ENCODE assay signal across 11 cellular contexts in the genomic region with DNA sequence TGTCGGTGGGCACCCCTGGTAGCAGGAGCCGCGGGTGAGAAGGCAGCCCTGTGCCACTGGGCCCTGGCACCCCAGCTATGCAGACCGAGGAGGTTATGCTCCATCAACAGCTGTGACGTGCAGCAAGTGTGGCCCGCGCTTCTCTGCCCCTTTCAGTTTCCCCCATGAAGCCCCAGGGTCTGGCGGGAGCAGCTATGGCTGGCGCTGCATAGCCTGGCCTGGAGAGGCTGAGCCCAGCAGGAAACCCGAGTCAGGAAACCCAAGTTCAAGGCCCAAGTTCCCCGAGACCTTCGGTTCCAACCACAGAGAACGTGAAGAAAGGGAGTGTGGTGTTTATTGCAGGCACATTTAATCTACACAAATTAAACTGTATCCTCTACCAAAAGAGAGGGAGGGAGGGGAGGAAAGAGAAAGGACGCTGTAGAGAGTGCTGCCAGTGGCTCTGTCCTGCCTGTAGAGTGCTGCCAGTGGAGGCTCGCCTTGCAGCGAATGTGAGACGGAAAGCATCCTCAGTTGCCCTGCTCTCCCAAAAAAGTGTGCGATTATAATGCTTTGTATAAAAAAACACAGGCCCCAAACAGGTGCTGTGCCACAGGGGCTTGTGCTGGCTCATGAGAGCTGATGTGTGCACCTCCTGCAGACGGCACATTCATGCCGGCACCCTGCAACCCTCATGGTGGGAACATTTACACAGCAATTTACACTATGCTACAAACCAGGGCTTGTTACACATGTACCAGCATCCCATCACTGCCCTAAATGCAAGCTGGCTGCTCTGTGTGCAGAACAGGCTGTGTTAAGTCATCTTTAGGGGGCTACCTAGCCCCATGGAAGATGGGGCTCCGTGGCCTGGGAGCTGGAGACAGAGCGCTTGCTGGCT. TPM values are rescaled to one million over a fixed set of nuclear protein-coding genes. Genes with fewer than 3 reads are reported as not detected.
DNase-seq lines count a peak whose midpoint lies in the region; ATAC-seq, FAIRE-seq and TF ChIP-seq lines count a peak whose summit lies in the region.
"Had no signal": no experiment of that assay in that cellular context is flagged by ENCODE, and none has a peak within 500 bp of the region (broad histone marks: within the 10 kb centered on the region; RNA-seq: fewer than 3 reads in every experiment).

No MANE protein-coding gene starts in this region.

- peaks cover 12% of the 10 kb centered on the region for H3K4me1 Mint-ChIP-seq in activated B cell treated with CpG ODN at 0.5 μM for 24 hours

- intact Hi-C loops in activated B cell treated with CpG ODN at 0.5 μM for 24 hours (cut with micrococcal nuclease), result no loop called here

- POLR2A ChIA-PET in activated B cell treated with CpG ODN at 0.5 μM for 24 hours (lab: Charles Lee), result no interaction called here
- POLR2A ChIA-PET in RWPE1 (lab: Yijun Ruan, JAX; ENCODE audit: low non-redundant PET), result no interaction called here

- H3K36me3 Mint-ChIP-seq in activated B cell treated with CpG ODN at 0.5 μM for 24 hours (ENCODE audit: low read depth), result no peaks in the 10 kb centered on the region
- H3K36me3 Mint-ChIP-seq: brain had no signal

- H3K4me3 Mint-ChIP-seq in activated B cell treated with CpG ODN at 0.5 μM for 24 hours, result no peak overlapping the region
- H3K4me3 Mint-ChIP-seq: brain had no signal

- DNase-seq in CD1c-positive myeloid dendritic cell (ENCODE audit: extremely low spot score) (peak; percentile 57), H7 (peak; percentile 80), activated B cell treated with CpG ODN at 0.5 μM for 24 hours (no peak), iris pigment epithelial cell (ENCODE audit: low read depth) (peak; percentile 11), RWPE1 (ENCODE audit: low spot score) (no peak), H54 (ENCODE audit: insufficient read length, low spot score) (no peak), hippocampal formation (lab: John Stamatoyannopoulos, UW) (no peak), EL (no peak)

- TF ChIP-seq CTCF in activated B cell treated with CpG ODN at 0.5 μM for 24 hours (IDR thresholded peaks at IDR 0.05) (no peak), RWPE1 (conservative IDR thresholded peaks at IDR 0.05; ENCODE audit: low read depth) (no peak)

- H3K27ac ChIP-seq in RWPE1, result no peak overlapping the region

- H3K9me3 Mint-ChIP-seq in activated B cell treated with CpG ODN at 0.5 μM for 24 hours, result no peaks in the 10 kb centered on the region

- no peaks in the 10 kb centered on the region for H3K36me3 ChIP-seq in H7 (replicated peaks; ENCODE audit: control insufficient read depth, insufficient read depth, low read length)

- no peaks in the 10 kb centered on the region for H3K27me3 ChIP-seq in H7 (ENCODE audit: control insufficient read depth, insufficient read depth, low read length)

- no peak for TF ChIP-seq POLR2A in H54 (IDR thresholded peaks at IDR 0.05; ENCODE audit: low read depth, low read length)

- H3K27ac Mint-ChIP-seq in activated B cell treated with CpG ODN at 0.5 μM for 24 hours, result no peak overlapping the region

- CTCF ChIA-PET in activated B cell treated with CpG ODN at 0.5 μM for 24 hours (lab: Charles Lee) (no interaction called here), RWPE1 (lab: Yijun Ruan, JAX) (interaction anchor here (0.6 to 1.5 kb wide), 3 partner anchors 12 to 94 kb away, joined by 3 to 7 read pairs (median 5); no protein-coding TSS in a partner anchor)

- H3K27me3 Mint-ChIP-seq in activated B cell treated with CpG ODN at 0.5 μM for 24 hours, result peaks cover 9% of the 10 kb centered on the region

- no peak for FAIRE-seq in H54 (lab: Jason Lieb, UNC)
- FAIRE-seq: G401.6, islet of Langerhans had no signal

- H3K4me3 ChIP-seq in H7 (ENCODE audit: insufficient read depth, low read depth, low read length), result no peak overlapping the region

- ATAC-seq in activated B cell treated with CpG ODN at 0.5 μM for 24 hours (ENCODE audit: low read depth), result peak; percentile 50

RNA-seq across cellular contexts. Expression of gene POP4, which starts 16.3 kb away (rescaled TPM):
- total RNA-seq in H7 (2014; rRNA removed; shearing (Covaris generic)), result 63.5 and 69.1 TPM in 2 replicates
- 71.7 and 74.5 TPM in 2 replicates for total RNA-seq in activated B cell treated with CpG ODN at 0.5 μM for 24 hours

RNA-seq across cellular contexts. Expression of gene PLEKHF1, which starts 42.8 kb away (rescaled TPM):
- 12.9 and 19.4 TPM in 2 replicates for total RNA-seq in H7 (2014; rRNA removed; shearing (Covaris generic))
- 5.5 and 5.8 TPM in 2 replicates for total RNA-seq in activated B cell treated with CpG ODN at 0.5 μM for 24 hours

Comparison
In these comparisons a context has a peak if more than half of its experiments do, and no peak if none do; other contexts are left out.
1. DNase-seq: peak in CD1c-positive myeloid dendritic cell (single experiment), H7 (single experiment) and iris pigment epithelial cell (single experiment); none in activated B cell treated with CpG ODN at 0.5 μM for 24 hours (single experiment), RWPE1 (single experiment), H54 (single experiment), hippocampal formation (0 of 2) and EL (single experiment).